In the genomic region with DNA sequence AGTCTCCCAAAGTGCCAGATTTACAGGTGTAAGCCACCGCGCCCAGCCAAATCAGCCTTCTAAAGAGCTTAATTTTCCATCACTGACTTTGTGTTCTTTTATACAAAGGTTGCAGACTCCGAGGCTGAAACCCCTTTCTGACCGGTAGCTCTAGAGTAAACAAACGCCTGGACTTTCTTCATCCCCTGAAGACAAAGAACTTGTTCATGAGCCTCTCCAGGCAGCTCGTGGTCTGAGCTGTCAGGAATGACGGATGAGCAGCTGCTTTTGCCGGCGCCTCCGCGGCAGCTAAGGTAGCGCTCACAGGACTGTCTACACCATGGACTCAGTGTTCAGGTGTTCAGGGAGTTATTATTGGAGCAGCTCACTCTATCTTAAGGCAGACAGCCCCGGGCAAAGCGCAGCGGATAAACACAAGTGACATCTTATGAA, we compare ENCODE assay signal across 1 cellular context.
TF ChIP-seq lines count a peak whose summit lies in the region.

No MANE protein-coding gene starts in this region.

TF ChIP-seq in HepG2, 621 proteins besides CTCF, POLR2A, EP300 and RAD21 (continued from another document and continues in another):
- TF ChIP-seq ZFYVE20 (CRISPR knock-in tag; IDR thresholded peaks at IDR 0.05; ENCODE audit: borderline replicate concordance, low read depth) = no peak
- TF ChIP-seq, protein P1, sequence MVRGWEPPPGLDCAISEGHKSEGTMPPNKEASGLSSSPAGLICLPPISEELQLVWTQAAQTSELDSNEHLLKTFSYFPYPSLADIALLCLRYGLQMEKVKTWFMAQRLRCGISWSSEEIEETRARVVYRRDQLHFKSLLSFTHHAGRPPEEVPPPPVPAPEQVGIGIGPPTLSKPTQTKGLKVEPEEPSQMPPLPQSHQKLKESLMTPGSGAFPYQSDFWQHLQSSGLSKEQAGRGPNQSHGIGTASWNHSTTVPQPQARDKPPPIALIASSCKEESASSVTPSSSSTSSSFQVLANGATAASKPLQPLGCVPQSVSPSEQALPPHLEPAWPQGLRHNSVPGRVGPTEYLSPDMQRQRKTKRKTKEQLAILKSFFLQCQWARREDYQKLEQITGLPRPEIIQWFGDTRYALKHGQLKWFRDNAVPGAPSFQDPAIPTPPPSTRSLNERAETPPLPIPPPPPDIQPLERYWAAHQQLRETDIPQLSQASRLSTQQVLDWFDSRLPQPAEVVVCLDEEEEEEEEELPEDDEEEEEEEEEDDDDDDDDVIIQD (CRISPR knock-in tag; IDR thresholded peaks at IDR 0.05; ENCODE audit: low read depth) = peak; percentile 75
- no peak for TF ChIP-seq ZNF724P (CRISPR knock-in tag; IDR thresholded peaks at IDR 0.05; ENCODE audit: borderline replicate concordance)
- TF ChIP-seq, protein P2, sequence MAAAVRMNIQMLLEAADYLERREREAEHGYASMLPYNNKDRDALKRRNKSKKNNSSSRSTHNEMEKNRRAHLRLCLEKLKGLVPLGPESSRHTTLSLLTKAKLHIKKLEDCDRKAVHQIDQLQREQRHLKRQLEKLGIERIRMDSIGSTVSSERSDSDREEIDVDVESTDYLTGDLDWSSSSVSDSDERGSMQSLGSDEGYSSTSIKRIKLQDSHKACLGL (CRISPR knock-in tag; IDR thresholded peaks at IDR 0.05) = no peak
- no peak for TF ChIP-seq HOXA9 (CRISPR knock-in tag; IDR thresholded peaks at IDR 0.05; ENCODE audit: borderline replicate concordance)
- TF ChIP-seq ZNF251 (CRISPR knock-in tag; IDR thresholded peaks at IDR 0.05) = no peak
- peak; percentile 56; the same call in 1 of the 2 replicates for TF ChIP-seq ZNF501 (CRISPR knock-in tag; IDR thresholded peaks at IDR 0.05)
- TF ChIP-seq NR2F6 (IDR thresholded peaks at IDR 0.05) = peak; percentile 65
- TF ChIP-seq NR2F6 (CRISPR knock-in tag; IDR thresholded peaks at IDR 0.05) = peak; percentile 74; the same call in 1 of the 2 replicates
- no peak for TF ChIP-seq ZNF256 (CRISPR knock-in tag; conservative IDR thresholded peaks at IDR 0.05)
- no peak for TF ChIP-seq EEA1 (CRISPR knock-in tag; IDR thresholded peaks at IDR 0.05; ENCODE audit: borderline replicate concordance)
- peak; percentile 86 for TF ChIP-seq ISL2 (CRISPR knock-in tag; IDR thresholded peaks at IDR 0.05)
- TF ChIP-seq, protein P3, sequence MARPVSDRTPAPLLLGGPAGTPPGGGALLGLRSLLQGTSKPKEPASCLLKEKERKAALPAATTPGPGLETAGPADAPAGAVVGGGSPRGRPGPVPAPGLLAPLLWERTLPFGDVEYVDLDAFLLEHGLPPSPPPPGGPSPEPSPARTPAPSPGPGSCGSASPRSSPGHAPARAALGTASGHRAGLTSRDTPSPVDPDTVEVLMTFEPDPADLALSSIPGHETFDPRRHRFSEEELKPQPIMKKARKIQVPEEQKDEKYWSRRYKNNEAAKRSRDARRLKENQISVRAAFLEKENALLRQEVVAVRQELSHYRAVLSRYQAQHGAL (CRISPR knock-in tag; IDR thresholded peaks at IDR 0.05; ENCODE audit: not compliant biosample characterization) = no peak
- no peak for TF ChIP-seq REXO4 (CRISPR knock-in tag; IDR thresholded peaks at IDR 0.05; ENCODE audit: borderline replicate concordance)
- TF ChIP-seq, protein P4, sequence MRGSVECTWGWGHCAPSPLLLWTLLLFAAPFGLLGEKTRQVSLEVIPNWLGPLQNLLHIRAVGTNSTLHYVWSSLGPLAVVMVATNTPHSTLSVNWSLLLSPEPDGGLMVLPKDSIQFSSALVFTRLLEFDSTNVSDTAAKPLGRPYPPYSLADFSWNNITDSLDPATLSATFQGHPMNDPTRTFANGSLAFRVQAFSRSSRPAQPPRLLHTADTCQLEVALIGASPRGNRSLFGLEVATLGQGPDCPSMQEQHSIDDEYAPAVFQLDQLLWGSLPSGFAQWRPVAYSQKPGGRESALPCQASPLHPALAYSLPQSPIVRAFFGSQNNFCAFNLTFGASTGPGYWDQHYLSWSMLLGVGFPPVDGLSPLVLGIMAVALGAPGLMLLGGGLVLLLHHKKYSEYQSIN (CRISPR knock-in tag; IDR thresholded peaks at IDR 0.05; ENCODE audit: borderline replicate concordance) = no peak
- TF ChIP-seq, protein P5, sequence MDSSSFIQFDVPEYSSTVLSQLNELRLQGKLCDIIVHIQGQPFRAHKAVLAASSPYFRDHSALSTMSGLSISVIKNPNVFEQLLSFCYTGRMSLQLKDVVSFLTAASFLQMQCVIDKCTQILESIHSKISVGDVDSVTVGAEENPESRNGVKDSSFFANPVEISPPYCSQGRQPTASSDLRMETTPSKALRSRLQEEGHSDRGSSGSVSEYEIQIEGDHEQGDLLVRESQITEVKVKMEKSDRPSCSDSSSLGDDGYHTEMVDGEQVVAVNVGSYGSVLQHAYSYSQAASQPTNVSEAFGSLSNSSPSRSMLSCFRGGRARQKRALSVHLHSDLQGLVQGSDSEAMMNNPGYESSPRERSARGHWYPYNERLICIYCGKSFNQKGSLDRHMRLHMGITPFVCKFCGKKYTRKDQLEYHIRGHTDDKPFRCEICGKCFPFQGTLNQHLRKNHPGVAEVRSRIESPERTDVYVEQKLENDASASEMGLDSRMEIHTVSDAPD (CRISPR knock-in tag; IDR thresholded peaks at IDR 0.05) = peak; percentile 38; the same call in 1 of the 2 replicates
- TF ChIP-seq, protein P6, sequence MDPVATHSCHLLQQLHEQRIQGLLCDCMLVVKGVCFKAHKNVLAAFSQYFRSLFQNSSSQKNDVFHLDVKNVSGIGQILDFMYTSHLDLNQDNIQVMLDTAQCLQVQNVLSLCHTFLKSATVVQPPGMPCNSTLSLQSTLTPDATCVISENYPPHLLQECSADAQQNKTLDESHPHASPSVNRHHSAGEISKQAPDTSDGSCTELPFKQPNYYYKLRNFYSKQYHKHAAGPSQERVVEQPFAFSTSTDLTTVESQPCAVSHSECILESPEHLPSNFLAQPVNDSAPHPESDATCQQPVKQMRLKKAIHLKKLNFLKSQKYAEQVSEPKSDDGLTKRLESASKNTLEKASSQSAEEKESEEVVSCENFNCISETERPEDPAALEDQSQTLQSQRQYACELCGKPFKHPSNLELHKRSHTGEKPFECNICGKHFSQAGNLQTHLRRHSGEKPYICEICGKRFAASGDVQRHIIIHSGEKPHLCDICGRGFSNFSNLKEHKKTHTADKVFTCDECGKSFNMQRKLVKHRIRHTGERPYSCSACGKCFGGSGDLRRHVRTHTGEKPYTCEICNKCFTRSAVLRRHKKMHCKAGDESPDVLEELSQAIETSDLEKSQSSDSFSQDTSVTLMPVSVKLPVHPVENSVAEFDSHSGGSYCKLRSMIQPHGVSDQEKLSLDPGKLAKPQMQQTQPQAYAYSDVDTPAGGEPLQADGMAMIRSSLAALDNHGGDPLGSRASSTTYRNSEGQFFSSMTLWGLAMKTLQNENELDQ (CRISPR knock-in tag; IDR thresholded peaks at IDR 0.05; ENCODE audit: borderline replicate concordance) = no peak
- TF ChIP-seq SIN3B (IDR thresholded peaks at IDR 0.05; ENCODE audit: low read length) = no peak
- no peak for TF ChIP-seq ZNF83 (CRISPR knock-in tag; IDR thresholded peaks at IDR 0.05; ENCODE audit: borderline replicate concordance)
- TF ChIP-seq XRCC5 (optimal IDR thresholded peaks at IDR 0.05; ENCODE audit: low read length) = peak; percentile 82
- no peak for TF ChIP-seq ZNF577 (CRISPR knock-in tag; IDR thresholded peaks at IDR 0.05; ENCODE audit: borderline replicate concordance, low read depth)
- TF ChIP-seq ZNF143 (CRISPR knock-in tag; IDR thresholded peaks at IDR 0.05) = no peak; the same call in 1 of the 2 replicates
- TF ChIP-seq ESRRA (CRISPR knock-in tag; IDR thresholded peaks at IDR 0.05; ENCODE audit: low read depth) = 0 out of 2 replicates have a peak, but pooled peaks have one; percentile 38
- TF ChIP-seq MZF1 (CRISPR knock-in tag; IDR thresholded peaks at IDR 0.05; ENCODE audit: borderline replicate concordance) = no peak
- TF ChIP-seq TOPORS (CRISPR knock-in tag; IDR thresholded peaks at IDR 0.05) = no peak
- no peak for TF ChIP-seq ZNF678 (CRISPR knock-in tag; IDR thresholded peaks at IDR 0.05)
- no peak for TF ChIP-seq ZC3H13 (CRISPR knock-in tag; IDR thresholded peaks at IDR 0.05)
- TF ChIP-seq MEIS1 (CRISPR knock-in tag; IDR thresholded peaks at IDR 0.05; ENCODE audit: borderline replicate concordance) = peak; percentile 100
- TF ChIP-seq ZNF589 (CRISPR knock-in tag; conservative IDR thresholded peaks at IDR 0.05) = no peak
- TF ChIP-seq ZNF292 (CRISPR knock-in tag; IDR thresholded peaks at IDR 0.05; ENCODE audit: borderline replicate concordance, low read depth) = peak; percentile 97
- TF ChIP-seq XBP1 (CRISPR knock-in tag; IDR thresholded peaks at IDR 0.05) = no peak
- TF ChIP-seq, protein P7, sequence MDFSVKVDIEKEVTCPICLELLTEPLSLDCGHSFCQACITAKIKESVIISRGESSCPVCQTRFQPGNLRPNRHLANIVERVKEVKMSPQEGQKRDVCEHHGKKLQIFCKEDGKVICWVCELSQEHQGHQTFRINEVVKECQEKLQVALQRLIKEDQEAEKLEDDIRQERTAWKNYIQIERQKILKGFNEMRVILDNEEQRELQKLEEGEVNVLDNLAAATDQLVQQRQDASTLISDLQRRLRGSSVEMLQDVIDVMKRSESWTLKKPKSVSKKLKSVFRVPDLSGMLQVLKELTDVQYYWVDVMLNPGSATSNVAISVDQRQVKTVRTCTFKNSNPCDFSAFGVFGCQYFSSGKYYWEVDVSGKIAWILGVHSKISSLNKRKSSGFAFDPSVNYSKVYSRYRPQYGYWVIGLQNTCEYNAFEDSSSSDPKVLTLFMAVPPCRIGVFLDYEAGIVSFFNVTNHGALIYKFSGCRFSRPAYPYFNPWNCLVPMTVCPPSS (IDR thresholded peaks at IDR 0.05) = no peak
- TF ChIP-seq ZNF850 (CRISPR knock-in tag; conservative IDR thresholded peaks at IDR 0.05) = no peak
- TF ChIP-seq, protein P8, sequence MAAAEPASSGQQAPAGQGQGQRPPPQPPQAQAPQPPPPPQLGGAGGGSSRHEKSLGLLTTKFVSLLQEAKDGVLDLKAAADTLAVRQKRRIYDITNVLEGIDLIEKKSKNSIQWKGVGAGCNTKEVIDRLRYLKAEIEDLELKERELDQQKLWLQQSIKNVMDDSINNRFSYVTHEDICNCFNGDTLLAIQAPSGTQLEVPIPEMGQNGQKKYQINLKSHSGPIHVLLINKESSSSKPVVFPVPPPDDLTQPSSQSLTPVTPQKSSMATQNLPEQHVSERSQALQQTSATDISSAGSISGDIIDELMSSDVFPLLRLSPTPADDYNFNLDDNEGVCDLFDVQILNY (CRISPR knock-in tag; conservative IDR thresholded peaks at IDR 0.05) = no peak
- TF ChIP-seq ZFX (CRISPR knock-in tag; IDR thresholded peaks at IDR 0.05; ENCODE audit: low read depth) = no peak; the same call in 1 of the 2 replicates
- peak; percentile 70; the same call in 1 of the 2 replicates for TF ChIP-seq RCOR2 (CRISPR knock-in tag; IDR thresholded peaks at IDR 0.05)
- TF ChIP-seq NFIB (CRISPR knock-in tag; IDR thresholded peaks at IDR 0.05; ENCODE audit: borderline replicate concordance) = no peak
- TF ChIP-seq FOXA1 (IDR thresholded peaks at IDR 0.05) = no peak
- peak; percentile 90 for TF ChIP-seq FOXA1 (CRISPR knock-in tag; IDR thresholded peaks at IDR 0.05)
- no peak for TF ChIP-seq KLF13 (CRISPR knock-in tag; IDR thresholded peaks at IDR 0.05)
- TF ChIP-seq ZNF629 (CRISPR knock-in tag; conservative IDR thresholded peaks at IDR 0.05) = no peak
- TF ChIP-seq, protein P9, sequence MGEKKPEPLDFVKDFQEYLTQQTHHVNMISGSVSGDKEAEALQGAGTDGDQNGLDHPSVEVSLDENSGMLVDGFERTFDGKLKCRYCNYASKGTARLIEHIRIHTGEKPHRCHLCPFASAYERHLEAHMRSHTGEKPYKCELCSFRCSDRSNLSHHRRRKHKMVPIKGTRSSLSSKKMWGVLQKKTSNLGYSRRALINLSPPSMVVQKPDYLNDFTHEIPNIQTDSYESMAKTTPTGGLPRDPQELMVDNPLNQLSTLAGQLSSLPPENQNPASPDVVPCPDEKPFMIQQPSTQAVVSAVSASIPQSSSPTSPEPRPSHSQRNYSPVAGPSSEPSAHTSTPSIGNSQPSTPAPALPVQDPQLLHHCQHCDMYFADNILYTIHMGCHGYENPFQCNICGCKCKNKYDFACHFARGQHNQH (CRISPR knock-in tag; IDR thresholded peaks at IDR 0.05) = peak; percentile 76
- TF ChIP-seq PLRG1 (conservative IDR thresholded peaks at IDR 0.05) = no peak
- TF ChIP-seq, protein P10, sequence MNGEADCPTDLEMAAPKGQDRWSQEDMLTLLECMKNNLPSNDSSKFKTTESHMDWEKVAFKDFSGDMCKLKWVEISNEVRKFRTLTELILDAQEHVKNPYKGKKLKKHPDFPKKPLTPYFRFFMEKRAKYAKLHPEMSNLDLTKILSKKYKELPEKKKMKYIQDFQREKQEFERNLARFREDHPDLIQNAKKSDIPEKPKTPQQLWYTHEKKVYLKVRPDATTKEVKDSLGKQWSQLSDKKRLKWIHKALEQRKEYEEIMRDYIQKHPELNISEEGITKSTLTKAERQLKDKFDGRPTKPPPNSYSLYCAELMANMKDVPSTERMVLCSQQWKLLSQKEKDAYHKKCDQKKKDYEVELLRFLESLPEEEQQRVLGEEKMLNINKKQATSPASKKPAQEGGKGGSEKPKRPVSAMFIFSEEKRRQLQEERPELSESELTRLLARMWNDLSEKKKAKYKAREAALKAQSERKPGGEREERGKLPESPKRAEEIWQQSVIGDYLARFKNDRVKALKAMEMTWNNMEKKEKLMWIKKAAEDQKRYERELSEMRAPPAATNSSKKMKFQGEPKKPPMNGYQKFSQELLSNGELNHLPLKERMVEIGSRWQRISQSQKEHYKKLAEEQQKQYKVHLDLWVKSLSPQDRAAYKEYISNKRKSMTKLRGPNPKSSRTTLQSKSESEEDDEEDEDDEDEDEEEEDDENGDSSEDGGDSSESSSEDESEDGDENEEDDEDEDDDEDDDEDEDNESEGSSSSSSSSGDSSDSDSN (CRISPR knock-in tag; IDR thresholded peaks at IDR 0.05) = no peak
- TF ChIP-seq KAT7 (CRISPR knock-in tag; IDR thresholded peaks at IDR 0.05; ENCODE audit: borderline replicate concordance) = no peak
- no peak for TF ChIP-seq TAF1 (CRISPR knock-in tag; IDR thresholded peaks at IDR 0.05)
- no peak for TF ChIP-seq CAMTA2 (CRISPR knock-in tag; IDR thresholded peaks at IDR 0.05; ENCODE audit: borderline replicate concordance)
- TF ChIP-seq, protein P11, sequence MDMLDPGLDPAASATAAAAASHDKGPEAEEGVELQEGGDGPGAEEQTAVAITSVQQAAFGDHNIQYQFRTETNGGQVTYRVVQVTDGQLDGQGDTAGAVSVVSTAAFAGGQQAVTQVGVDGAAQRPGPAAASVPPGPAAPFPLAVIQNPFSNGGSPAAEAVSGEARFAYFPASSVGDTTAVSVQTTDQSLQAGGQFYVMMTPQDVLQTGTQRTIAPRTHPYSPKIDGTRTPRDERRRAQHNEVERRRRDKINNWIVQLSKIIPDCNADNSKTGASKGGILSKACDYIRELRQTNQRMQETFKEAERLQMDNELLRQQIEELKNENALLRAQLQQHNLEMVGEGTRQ (IDR thresholded peaks at IDR 0.05; ENCODE audit: low read depth, low read length) = 0 out of 2 replicates have a peak, but pooled peaks have one; percentile 32
- TF ChIP-seq, protein P11 (CRISPR knock-in tag; IDR thresholded peaks at IDR 0.05; ENCODE audit: borderline replicate concordance) = no peak
